Comparison of ENCODE assay signal across 8 cellular contexts in genomic region chr16:58661199-58661830, GRCh38. TPM values are rescaled to one million over a fixed set of nuclear protein-coding genes. Genes with fewer than 3 reads are reported as not detected.
DNase-seq lines count a peak whose midpoint lies in the region; ATAC-seq and TF ChIP-seq lines count a peak whose summit lies in the region.

No MANE protein-coding gene starts in this region.

- no peak overlapping the region for H2AFZ ChIP-seq in osteoblast (ENCODE audit: low read length)

- peaks cover 3% of the 10 kb centered on the region for H3K27me3 Mint-ChIP-seq in T-helper 2 cell treated with Interferon-gamma antibody and Interleukin-4, amounts not matched to agents 5 μg/mL and 100 μg/mL, for 36 hours (ENCODE audit: low read depth)

- H3K4me2 ChIP-seq in osteoblast (ENCODE audit: insufficient read depth, low read length) = no peak overlapping the region

- H4K20me1 ChIP-seq in osteoblast (ENCODE audit: insufficient read depth, low read length) = no peaks in the 10 kb centered on the region

- CTCF ChIA-PET in AG04449 (lab: Yijun Ruan, JAX) (interaction anchor here (0.5 to 6.0 kb wide), 32 partner anchors 10 to 364 kb away, joined by 3 to 78 read pairs (median 4); partner anchors contain the start of gene NDRG4), GM10248 (lab: Yijun Ruan, JAX) (interaction anchor here (0.6 to 3.8 kb wide), 22 partner anchors 9 to 325 kb away, joined by 3 to 44 read pairs (median 4); partner anchors contain the start of gene SLC38A7)

- peaks cover 4% of the 10 kb centered on the region for H3K27me3 ChIP-seq in foreskin keratinocyte
- no peaks in the 10 kb centered on the region for H3K27me3 ChIP-seq in osteoblast (ENCODE audit: insufficient read depth, low read length)

- peak; percentile 56 for DNase-seq in AG04449 (ENCODE audit: low read depth, low spot score)
- DNase-seq in GM10248 (ENCODE audit: extremely low spot score) = peak; percentile 75
- DNase-seq in NCI-H1417 treated with DMSO at 0.1 percent for 48 hours (lab: John Stamatoyannopoulos, UW) = peak; percentile 31
- DNase-seq in T-helper 2 cell treated with Interferon-gamma antibody and Interleukin-4, amounts not matched to agents 5 μg/mL and 100 μg/mL, for 36 hours (ENCODE audit: low spot score) = peak; percentile 8
- DNase-seq in foreskin keratinocyte = peak; percentile 44 to 80
- DNase-seq in osteoblast (ENCODE audit: insufficient read length, low spot score, missing footprints) = peak; percentile 96
- DNase-seq in stimulated activated CD4-positive, alpha-beta T cell treated with anti-CD3 and anti-CD28 coated beads, Interleukin-4, amount 100 ng/mL, for 4 hours = no peak

- ATAC-seq in HG02763 (IDR thresholded peaks at IDR 0.05; ENCODE audit: unreplicated experiment) = peak; percentile 68
- peak; percentile 87 for ATAC-seq in foreskin keratinocyte

- TF ChIP-seq CTCF in AG04449 (IDR thresholded peaks at IDR 0.05; ENCODE audit: insufficient read depth, low read length, missing control alignments) (peak; percentile 67), GM10248 (IDR thresholded peaks at IDR 0.05; ENCODE audit: control extremely low read depth, extremely low read depth, low read depth, missing control alignments) (peak; percentile 70), foreskin keratinocyte (conservative IDR thresholded peaks at IDR 0.05) (peak; percentile 85), osteoblast (IDR thresholded peaks at IDR 0.05; ENCODE audit: extremely low read depth, low read depth, low read length) (peak; percentile 80)

- H3K36me3 Mint-ChIP-seq in T-helper 2 cell treated with Interferon-gamma antibody and Interleukin-4, amounts not matched to agents 5 μg/mL and 100 μg/mL, for 36 hours (ENCODE audit: low read depth) = no peaks in the 10 kb centered on the region

- no peaks in the 10 kb centered on the region for H3K9me3 Mint-ChIP-seq in T-helper 2 cell treated with Interferon-gamma antibody and Interleukin-4, amounts not matched to agents 5 μg/mL and 100 μg/mL, for 36 hours

- H3K27ac ChIP-seq in foreskin keratinocyte (no peak overlapping the region), osteoblast (ENCODE audit: low read depth, low read length) (no peak overlapping the region)

- no peak overlapping the region for H3K27ac Mint-ChIP-seq in T-helper 2 cell treated with Interferon-gamma antibody and Interleukin-4, amounts not matched to agents 5 μg/mL and 100 μg/mL, for 36 hours

- POLR2A ChIA-PET in AG04449 (lab: Yijun Ruan, JAX) (interaction anchor here (1.0 kb wide), 1 partner anchor 23 kb away, joined by 4 read pairs; the partner anchor contains the start of gene SLC38A7), GM10248 (lab: Yijun Ruan, JAX) (no interaction called here)

- H3K4me1 ChIP-seq in foreskin keratinocyte (no peaks in the 10 kb centered on the region), osteoblast (ENCODE audit: insufficient read depth, low read length) (peaks cover 4% of the 10 kb centered on the region)

- no peaks in the 10 kb centered on the region for H3K4me1 Mint-ChIP-seq in T-helper 2 cell treated with Interferon-gamma antibody and Interleukin-4, amounts not matched to agents 5 μg/mL and 100 μg/mL, for 36 hours (ENCODE audit: low read depth)

- H3K79me2 ChIP-seq in osteoblast (ENCODE audit: insufficient read depth, low read length) = no peaks in the 10 kb centered on the region

- no peaks in the 10 kb centered on the region for H3K36me3 ChIP-seq in osteoblast (ENCODE audit: insufficient read depth, low read length)

- H3K4me3 ChIP-seq in AG04449 (ENCODE audit: low read depth, low read length) (no peak overlapping the region), osteoblast (ENCODE audit: insufficient read depth, low read length) (no peak overlapping the region)

- no peaks in the 10 kb centered on the region for H3K9me3 ChIP-seq in osteoblast (ENCODE audit: low read depth, low read length)

- H3K4me3 Mint-ChIP-seq in T-helper 2 cell treated with Interferon-gamma antibody and Interleukin-4, amounts not matched to agents 5 μg/mL and 100 μg/mL, for 36 hours = no peak overlapping the region

RNA-seq across cellular contexts. Expression of gene SLC38A7, which starts 23.3 kb away (rescaled TPM):
- total RNA-seq in foreskin keratinocyte = 12.9 and 17.9 TPM in 2 replicates
- polyA plus RNA-seq in foreskin keratinocyte = 7.1 and 8.8 TPM in 2 replicates
- total RNA-seq in osteoblast = 65.1 and 68.4 TPM in 2 replicates

RNA-seq across cellular contexts. Expression of gene CNOT1, which starts 31.7 kb away (rescaled TPM):
- total RNA-seq in foreskin keratinocyte = 157 and 158 TPM in 2 replicates
- polyA plus RNA-seq in foreskin keratinocyte = 64.9 and 68.7 TPM in 2 replicates
- total RNA-seq in osteoblast = 114 and 122 TPM in 2 replicates

Comparison
In these comparisons a context has a peak if more than half of its experiments do, and no peak if none do; other contexts are left out.
1. DNase-seq: peak in AG04449 (single experiment), GM10248 (single experiment), NCI-H1417 treated with DMSO at 0.1 percent for 48 hours (single experiment), T-helper 2 cell treated with Interferon-gamma antibody and Interleukin-4, amounts not matched to agents 5 μg/mL and 100 μg/mL, for 36 hours (single experiment), foreskin keratinocyte (2 of 2) and osteoblast (single experiment); none in stimulated activated CD4-positive, alpha-beta T cell treated with anti-CD3 and anti-CD28 coated beads, Interleukin-4, amount 100 ng/mL, for 4 hours (0 of 2).
2. Peak in every context shown above with its lines, with median percentiles within 50 percentile points of each other: CTCF ChIP-seq.